ENCODE assay signal across 8 cellular contexts in the genomic region with DNA sequence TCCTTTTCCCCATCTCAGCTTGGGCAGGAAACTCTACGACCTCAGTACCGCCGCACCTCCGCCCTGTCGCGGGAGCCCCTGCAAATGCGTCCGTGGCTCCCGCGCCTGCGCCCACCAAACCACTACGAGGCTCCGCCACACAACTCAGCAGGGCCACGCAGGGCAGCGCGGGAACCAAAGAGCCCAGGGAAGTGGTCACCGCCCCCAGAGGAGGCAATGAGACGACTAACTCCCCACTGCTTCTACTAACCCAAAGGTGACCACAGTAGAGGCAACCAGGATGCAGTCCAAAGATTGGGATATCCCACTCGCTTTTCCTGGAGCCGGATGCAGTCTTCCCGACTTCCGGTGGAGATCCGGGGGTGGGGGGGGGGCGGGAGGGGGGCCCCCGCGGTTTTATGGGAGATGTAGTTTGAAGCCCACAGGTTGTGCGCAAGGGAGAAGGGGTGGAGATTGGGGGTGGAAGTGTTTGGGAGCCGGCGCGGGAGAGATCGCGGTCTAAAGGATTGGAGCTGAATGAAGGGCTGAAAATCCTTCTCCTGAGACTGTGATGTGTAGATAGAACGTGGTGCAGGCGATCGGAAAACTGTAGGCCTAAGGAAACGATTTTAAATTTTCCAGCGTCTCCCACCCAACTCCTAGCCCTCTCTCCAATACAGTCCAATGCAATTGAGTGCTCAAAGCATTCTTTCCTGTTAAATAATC. TPM values are rescaled to one million over a fixed set of nuclear protein-coding genes. Genes with fewer than 3 reads are reported as not detected.
DNase-seq lines count a peak whose midpoint lies in the region; TF ChIP-seq lines count a peak whose summit lies in the region.

A gene (minus strand): TSS at position 337 of the 705 bp plus-strand sequence. CDS start 2,541 bp downstream, outside the sequence.

- DNase-seq in GM06990 (ENCODE audit: extremely low read depth, insufficient read length) = peak; percentile 78
- DNase-seq in HCEC 1CT = peak; percentile 84
- DNase-seq in MV-4-11 (lab: John Stamatoyannopoulos, UW) = peak; percentile 44
- DNase-seq in T follicular helper cell (ENCODE audit: low read depth) = peak; percentile 7
- peak; percentile 89 for DNase-seq in astrocyte of the hippocampus (ENCODE audit: low read depth, low spot score)
- peak; percentile 77 for DNase-seq in hepatic stellate cell (ENCODE audit: low spot score)
- DNase-seq in pulmonary artery endothelial cell (ENCODE audit: low read depth, low spot score) = peak; percentile 30
- no peak for DNase-seq in T-helper 9 cell

- TF ChIP-seq CTCF in GM06990 (IDR thresholded peaks at IDR 0.05; ENCODE audit: insufficient read depth, low read length, poor library complexity, severe bottlenecking) = no peak

- no peaks in the 10 kb centered on the region for H3K36me3 ChIP-seq in GM06990 (ENCODE audit: control insufficient read depth, insufficient read depth, low read length)

- H3K4me3 ChIP-seq in GM06990 (replicated peaks; ENCODE audit: low read depth, low read length) = peak within 1 kb of the TSS; percentile 32

- H3K27me3 ChIP-seq in GM06990 (replicated peaks; ENCODE audit: control insufficient read depth, insufficient read depth, low read length) = no peaks in the 10 kb centered on the region; the same call in 1 of the 2 replicates

RNA-seq across cellular contexts. Expression of the gene that starts here (rescaled TPM):
- total RNA-seq in pulmonary artery endothelial cell = 3.4 and 7.6 TPM in 2 replicates
